Comparison of ENCODE assay signal across 2 cellular contexts in genomic region chr2:130714795-130715194, GRCh38. TPM values are rescaled to one million over a fixed set of nuclear protein-coding genes. Genes with fewer than 3 reads are reported as not detected.
"Had no signal": no experiment of that assay in that cellular context is flagged by ENCODE, and none has a peak within 500 bp of the region (broad histone marks: within the 10 kb centered on the region; RNA-seq: fewer than 3 reads in every experiment).

No MANE protein-coding gene starts in this region.

RNA-seq across cellular contexts. Expression of gene GPR148, which starts 14.1 kb away (rescaled TPM):
- total RNA-seq: G401, GM12878 had no signal
- polyA plus RNA-seq: GM12878 had no signal

RNA-seq across cellular contexts. Expression of gene AMER3, which starts 40.5 kb away (rescaled TPM):
- total RNA-seq: G401, GM12878 had no signal
- polyA plus RNA-seq: GM12878 had no signal
